Comparison of ENCODE assay signal across 1 cellular context in genomic region chr19:18396471-18397241, GRCh38.
A peak's percentile ranks its signal among the peaks of the same experiment; 100 is the strongest.
TF ChIP-seq lines count a peak whose summit lies in the region.

No MANE protein-coding gene starts in this region.

TF ChIP-seq in HepG2, 621 proteins besides CTCF, POLR2A, EP300 and RAD21 (continued from another document and continues in another):
- no peak for TF ChIP-seq ZNF407 (CRISPR knock-in tag; IDR thresholded peaks at IDR 0.05; ENCODE audit: not compliant biosample characterization)
- no peak; the same call in 1 of the 2 replicates for TF ChIP-seq ZNF652 (CRISPR knock-in tag; IDR thresholded peaks at IDR 0.05; ENCODE audit: borderline replicate concordance, low read depth)
- TF ChIP-seq XBP1 (CRISPR knock-in tag; IDR thresholded peaks at IDR 0.05), result no peak
- no peak for TF ChIP-seq KLF9 (CRISPR knock-in tag; IDR thresholded peaks at IDR 0.05; ENCODE audit: low read depth)
- no peak for TF ChIP-seq CREB1 (IDR thresholded peaks at IDR 0.05)
- TF ChIP-seq CREB1 (CRISPR knock-in tag; IDR thresholded peaks at IDR 0.05), result no peak
- no peak for TF ChIP-seq PAWR (CRISPR knock-in tag; IDR thresholded peaks at IDR 0.05; ENCODE audit: borderline replicate concordance)
- TF ChIP-seq DPF2 (CRISPR knock-in tag; IDR thresholded peaks at IDR 0.05; ENCODE audit: borderline replicate concordance, low read depth), result 0 out of 2 replicates have a peak, but pooled peaks have one; percentile 45
- peak; percentile 54; the same call in 1 of the 2 replicates for TF ChIP-seq BORCS8-MEF2B (CRISPR knock-in tag; IDR thresholded peaks at IDR 0.05)
- no peak for TF ChIP-seq SRSF9 (IDR thresholded peaks at IDR 0.05; ENCODE audit: borderline replicate concordance, insufficient read depth, low read depth, low read length, poor library complexity, severe bottlenecking)
- TF ChIP-seq, protein P1, sequence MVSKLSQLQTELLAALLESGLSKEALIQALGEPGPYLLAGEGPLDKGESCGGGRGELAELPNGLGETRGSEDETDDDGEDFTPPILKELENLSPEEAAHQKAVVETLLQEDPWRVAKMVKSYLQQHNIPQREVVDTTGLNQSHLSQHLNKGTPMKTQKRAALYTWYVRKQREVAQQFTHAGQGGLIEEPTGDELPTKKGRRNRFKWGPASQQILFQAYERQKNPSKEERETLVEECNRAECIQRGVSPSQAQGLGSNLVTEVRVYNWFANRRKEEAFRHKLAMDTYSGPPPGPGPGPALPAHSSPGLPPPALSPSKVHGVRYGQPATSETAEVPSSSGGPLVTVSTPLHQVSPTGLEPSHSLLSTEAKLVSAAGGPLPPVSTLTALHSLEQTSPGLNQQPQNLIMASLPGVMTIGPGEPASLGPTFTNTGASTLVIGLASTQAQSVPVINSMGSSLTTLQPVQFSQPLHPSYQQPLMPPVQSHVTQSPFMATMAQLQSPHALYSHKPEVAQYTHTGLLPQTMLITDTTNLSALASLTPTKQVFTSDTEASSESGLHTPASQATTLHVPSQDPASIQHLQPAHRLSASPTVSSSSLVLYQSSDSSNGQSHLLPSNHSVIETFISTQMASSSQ (IDR thresholded peaks at IDR 0.05; ENCODE audit: low read depth), result no peak
- TF ChIP-seq, protein P1 (CRISPR knock-in tag; IDR thresholded peaks at IDR 0.05; ENCODE audit: borderline replicate concordance), result peak; percentile 49; the same call in 1 of the 2 replicates
- TF ChIP-seq ZNF644 (CRISPR knock-in tag; IDR thresholded peaks at IDR 0.05; ENCODE audit: low read depth), result no peak
- TF ChIP-seq HOXA9 (CRISPR knock-in tag; IDR thresholded peaks at IDR 0.05; ENCODE audit: borderline replicate concordance), result 0 out of 2 replicates have a peak, but pooled peaks have one; percentile 24
- TF ChIP-seq MEF2D (CRISPR knock-in tag; IDR thresholded peaks at IDR 0.05), result no peak
- TF ChIP-seq SIX4 (CRISPR knock-in tag; IDR thresholded peaks at IDR 0.05), result no peak
- no peak for TF ChIP-seq GFI1 (CRISPR knock-in tag; IDR thresholded peaks at IDR 0.05; ENCODE audit: borderline replicate concordance)
- TF ChIP-seq SIN3B (IDR thresholded peaks at IDR 0.05; ENCODE audit: low read length), result no peak
- TF ChIP-seq KDM1A (CRISPR knock-in tag; IDR thresholded peaks at IDR 0.05), result 0 out of 2 replicates have a peak, but pooled peaks have one; percentile 1
- TF ChIP-seq, protein P2, sequence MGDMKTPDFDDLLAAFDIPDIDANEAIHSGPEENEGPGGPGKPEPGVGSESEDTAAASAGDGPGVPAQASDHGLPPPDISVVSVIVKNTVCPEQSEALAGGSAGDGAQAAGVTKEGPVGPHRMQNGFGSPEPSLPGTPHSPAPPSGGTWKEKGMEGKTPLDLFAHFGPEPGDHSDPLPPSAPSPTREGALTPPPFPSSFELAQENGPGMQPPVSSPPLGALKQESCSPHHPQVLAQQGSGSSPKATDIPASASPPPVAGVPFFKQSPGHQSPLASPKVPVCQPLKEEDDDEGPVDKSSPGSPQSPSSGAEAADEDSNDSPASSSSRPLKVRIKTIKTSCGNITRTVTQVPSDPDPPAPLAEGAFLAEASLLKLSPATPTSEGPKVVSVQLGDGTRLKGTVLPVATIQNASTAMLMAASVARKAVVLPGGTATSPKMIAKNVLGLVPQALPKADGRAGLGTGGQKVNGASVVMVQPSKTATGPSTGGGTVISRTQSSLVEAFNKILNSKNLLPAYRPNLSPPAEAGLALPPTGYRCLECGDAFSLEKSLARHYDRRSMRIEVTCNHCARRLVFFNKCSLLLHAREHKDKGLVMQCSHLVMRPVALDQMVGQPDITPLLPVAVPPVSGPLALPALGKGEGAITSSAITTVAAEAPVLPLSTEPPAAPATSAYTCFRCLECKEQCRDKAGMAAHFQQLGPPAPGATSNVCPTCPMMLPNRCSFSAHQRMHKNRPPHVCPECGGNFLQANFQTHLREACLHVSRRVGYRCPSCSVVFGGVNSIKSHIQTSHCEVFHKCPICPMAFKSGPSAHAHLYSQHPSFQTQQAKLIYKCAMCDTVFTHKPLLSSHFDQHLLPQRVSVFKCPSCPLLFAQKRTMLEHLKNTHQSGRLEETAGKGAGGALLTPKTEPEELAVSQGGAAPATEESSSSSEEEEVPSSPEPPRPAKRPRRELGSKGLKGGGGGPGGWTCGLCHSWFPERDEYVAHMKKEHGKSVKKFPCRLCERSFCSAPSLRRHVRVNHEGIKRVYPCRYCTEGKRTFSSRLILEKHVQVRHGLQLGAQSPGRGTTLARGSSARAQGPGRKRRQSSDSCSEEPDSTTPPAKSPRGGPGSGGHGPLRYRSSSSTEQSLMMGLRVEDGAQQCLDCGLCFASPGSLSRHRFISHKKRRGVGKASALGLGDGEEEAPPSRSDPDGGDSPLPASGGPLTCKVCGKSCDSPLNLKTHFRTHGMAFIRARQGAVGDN (CRISPR knock-in tag; IDR thresholded peaks at IDR 0.05), result peak; percentile 99
- TF ChIP-seq, protein P3, sequence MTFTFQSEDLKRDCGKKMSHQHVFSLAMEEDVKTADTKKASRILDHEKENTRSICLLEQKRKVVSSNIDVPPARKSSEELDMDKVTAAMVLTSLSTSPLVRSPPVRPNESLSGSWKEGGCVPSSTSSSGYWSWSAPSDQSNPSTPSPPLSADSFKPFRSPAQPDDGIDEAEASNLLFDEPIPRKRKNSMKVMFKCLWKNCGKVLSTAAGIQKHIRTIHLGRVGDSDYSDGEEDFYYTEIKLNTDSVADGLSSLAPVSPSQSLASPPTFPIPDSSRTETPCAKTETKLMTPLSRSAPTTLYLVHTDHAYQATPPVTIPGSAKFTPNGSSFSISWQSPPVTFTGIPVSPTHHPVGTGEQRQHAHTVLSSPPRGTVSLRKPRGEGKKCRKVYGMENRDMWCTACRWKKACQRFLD (CRISPR knock-in tag; IDR thresholded peaks at IDR 0.05; ENCODE audit: borderline replicate concordance), result no peak
- TF ChIP-seq ZNF34 (CRISPR knock-in tag; IDR thresholded peaks at IDR 0.05; ENCODE audit: borderline replicate concordance), result no peak
- TF ChIP-seq ZNF7 (CRISPR knock-in tag; IDR thresholded peaks at IDR 0.05), result no peak
- TF ChIP-seq ZNF839 (CRISPR knock-in tag; IDR thresholded peaks at IDR 0.05; ENCODE audit: borderline replicate concordance), result no peak
- no peak; the same call in 1 of the 2 replicates for TF ChIP-seq ZNF710 (CRISPR knock-in tag; IDR thresholded peaks at IDR 0.05; ENCODE audit: borderline replicate concordance)
- no peak for TF ChIP-seq KLF13 (CRISPR knock-in tag; IDR thresholded peaks at IDR 0.05)
- TF ChIP-seq, protein P4, sequence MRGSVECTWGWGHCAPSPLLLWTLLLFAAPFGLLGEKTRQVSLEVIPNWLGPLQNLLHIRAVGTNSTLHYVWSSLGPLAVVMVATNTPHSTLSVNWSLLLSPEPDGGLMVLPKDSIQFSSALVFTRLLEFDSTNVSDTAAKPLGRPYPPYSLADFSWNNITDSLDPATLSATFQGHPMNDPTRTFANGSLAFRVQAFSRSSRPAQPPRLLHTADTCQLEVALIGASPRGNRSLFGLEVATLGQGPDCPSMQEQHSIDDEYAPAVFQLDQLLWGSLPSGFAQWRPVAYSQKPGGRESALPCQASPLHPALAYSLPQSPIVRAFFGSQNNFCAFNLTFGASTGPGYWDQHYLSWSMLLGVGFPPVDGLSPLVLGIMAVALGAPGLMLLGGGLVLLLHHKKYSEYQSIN (CRISPR knock-in tag; IDR thresholded peaks at IDR 0.05; ENCODE audit: borderline replicate concordance), result no peak
- no peak for TF ChIP-seq ETS1 (CRISPR knock-in tag; IDR thresholded peaks at IDR 0.05)
- no peak for TF ChIP-seq ZNF441 (CRISPR knock-in tag; IDR thresholded peaks at IDR 0.05; ENCODE audit: borderline replicate concordance)
- no peak for TF ChIP-seq ZNF766 (CRISPR knock-in tag; IDR thresholded peaks at IDR 0.05; ENCODE audit: borderline replicate concordance)
- TF ChIP-seq, protein P5, sequence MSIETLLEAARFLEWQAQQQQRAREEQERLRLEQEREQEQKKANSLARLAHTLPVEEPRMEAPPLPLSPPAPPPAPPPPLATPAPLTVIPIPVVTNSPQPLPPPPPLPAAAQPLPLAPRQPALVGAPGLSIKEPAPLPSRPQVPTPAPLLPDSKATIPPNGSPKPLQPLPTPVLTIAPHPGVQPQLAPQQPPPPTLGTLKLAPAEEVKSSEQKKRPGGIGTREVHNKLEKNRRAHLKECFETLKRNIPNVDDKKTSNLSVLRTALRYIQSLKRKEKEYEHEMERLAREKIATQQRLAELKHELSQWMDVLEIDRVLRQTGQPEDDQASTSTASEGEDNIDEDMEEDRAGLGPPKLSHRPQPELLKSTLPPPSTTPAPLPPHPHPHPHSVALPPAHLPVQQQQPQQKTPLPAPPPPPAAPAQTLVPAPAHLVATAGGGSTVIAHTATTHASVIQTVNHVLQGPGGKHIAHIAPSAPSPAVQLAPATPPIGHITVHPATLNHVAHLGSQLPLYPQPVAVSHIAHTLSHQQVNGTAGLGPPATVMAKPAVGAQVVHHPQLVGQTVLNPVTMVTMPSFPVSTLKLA (IDR thresholded peaks at IDR 0.05), result no peak
- no peak for TF ChIP-seq YEATS4 (CRISPR knock-in tag; IDR thresholded peaks at IDR 0.05; ENCODE audit: borderline replicate concordance)
